ENCODE assay signal across 11 cellular contexts in genomic region chr14:73242274-73242960, GRCh38. TPM values are rescaled to one million over a fixed set of nuclear protein-coding genes. Genes with fewer than 3 reads are reported as not detected.
DNase-seq lines count a peak whose midpoint lies in the region; ATAC-seq and TF ChIP-seq lines count a peak whose summit lies in the region.
"Had no signal": no experiment of that assay in that cellular context is flagged by ENCODE, and none has a peak within 500 bp of the region (broad histone marks: within the 10 kb centered on the region; RNA-seq: fewer than 3 reads in every experiment).

No MANE protein-coding gene starts in this region.

- TF ChIP-seq CTCF in GM12865 (IDR thresholded peaks at IDR 0.05; ENCODE audit: insufficient read depth, low read depth, low read length, missing control alignments) (no peak), NB4 (IDR thresholded peaks at IDR 0.05; ENCODE audit: low read depth, low read length) (no peak), fibroblast of lung (conservative IDR thresholded peaks at IDR 0.05 in 1 of 2, IDR thresholded peaks at IDR 0.05 in 1 of 2; ENCODE audit: low read depth in 1 of 2, low read length in 2 of 2) (no peak), spleen (IDR thresholded peaks at IDR 0.05 in 8 of 11, conservative IDR thresholded peaks at IDR 0.05 in 3 of 11) (no peak)

- ATAC-seq in GM18909 (IDR thresholded peaks at IDR 0.05; ENCODE audit: poor library complexity, unreplicated experiment) (no peak), HG02763 (IDR thresholded peaks at IDR 0.05; ENCODE audit: unreplicated experiment) (no peak)

- 36 to 47% (median 45%) methylated on average over 8 of the region's 8 CpGs for WGBS in spleen, 5 donors

- TF ChIP-seq POLR2A in NB4 (IDR thresholded peaks at IDR 0.05; ENCODE audit: extremely low read depth, insufficient read length), result no peak
- TF ChIP-seq POLR2A in spleen (IDR thresholded peaks at IDR 0.05), result no peak

- H2AFZ ChIP-seq in fibroblast of lung (ENCODE audit: low read length), result peak overlapping the region; percentile 35

- H3K36me3 ChIP-seq in fibroblast of lung (ENCODE audit: control insufficient read depth, insufficient read depth, low read length) (no peaks in the 10 kb centered on the region), spleen (peaks cover 0 to 7% (median 0%) of the 10 kb centered on the region in 6 donors)

- peak overlapping the region; percentile 69 for H3K4me2 ChIP-seq in fibroblast of lung (ENCODE audit: extremely low read depth, insufficient read depth, low read length)
- H3K4me2 ChIP-seq: KMS-11 had no signal

- H3K9ac ChIP-seq in fibroblast of lung (ENCODE audit: insufficient read depth, low read length), result no peak overlapping the region
- H3K9ac ChIP-seq: KMS-11 had no signal

- H3K27me3 ChIP-seq in fibroblast of lung (ENCODE audit: control insufficient read depth, insufficient read depth, low read length) (no peaks in the 10 kb centered on the region), spleen (replicated peaks in 1 of 7) (peaks cover 0 to 95% (median 42%) of the 10 kb centered on the region in 7 donors)

- peak; percentile 80 for DNase-seq in GM12865 (ENCODE audit: low read depth)
- peak; percentile 43 for DNase-seq in NB4 (ENCODE audit: low read depth)
- peak in 1 of 2 donors; percentile 51 for DNase-seq in fibroblast of lung (ENCODE audit: low read depth in 2 of 2)
- no peak for DNase-seq in spleen
- no peak for DNase-seq in NCI-H748 (lab: John Stamatoyannopoulos, UW; ENCODE audit: unreplicated experiment)
- DNase-seq in islet precursor cell, result no peak
- DNase-seq: NCI-H69, T-helper 9 cell had no signal

- H3K9me3 ChIP-seq in fibroblast of lung (ENCODE audit: control insufficient read depth, insufficient read depth, low read depth, low read length), result no peaks in the 10 kb centered on the region
- H3K9me3 ChIP-seq in spleen, result no peaks in the 10 kb centered on the region

- peak overlapping the region; percentile 1; the same call in 1 of the 2 replicates for H3K4me3 ChIP-seq in GM12865 (ENCODE audit: low read depth, low read length)
- no peak overlapping the region for H3K4me3 ChIP-seq in NB4 (ENCODE audit: low read depth, low read length)
- peak overlapping the region in 2 of 4 experiments; percentile 19 to 34 for H3K4me3 ChIP-seq in fibroblast of lung (replicated peaks in 1 of 4; ENCODE audit: control extremely low read depth in 1 of 4, insufficient read depth in 1 of 4, low read depth in 3 of 4, low read length in 4 of 4)
- H3K4me3 ChIP-seq in spleen, result peak overlapping the region in 2 of 8 donors; percentile 17 to 73

- peaks cover 11% of the 10 kb centered on the region for H3K4me1 ChIP-seq in fibroblast of lung (ENCODE audit: control insufficient read depth, extremely low read depth, insufficient read depth, low read length)
- peaks cover 28 to 98% (median 86%) of the 10 kb centered on the region in 6 donors for H3K4me1 ChIP-seq in spleen

- H3K27ac ChIP-seq in fibroblast of lung (ENCODE audit: insufficient read depth, low read length), result no peak overlapping the region
- peak overlapping the region in 6 of 8 donors; percentile 24 to 63 (median 53) for H3K27ac ChIP-seq in spleen
- H3K27ac ChIP-seq: KMS-11 had no signal

- no peaks in the 10 kb centered on the region for H3K79me2 ChIP-seq in fibroblast of lung (ENCODE audit: control insufficient read depth, insufficient read depth, low read length)

- intact Hi-C loops in spleen (cut with DNase I; ENCODE audit: low total_unique reads), result no loop called here

- no peaks in the 10 kb centered on the region for H4K20me1 ChIP-seq in fibroblast of lung (ENCODE audit: control insufficient read depth, extremely low read depth, insufficient read depth, low read length)

RNA-seq across cellular contexts. Expression of gene PAPLN, which starts 5.1 kb away (rescaled TPM):
- total RNA-seq in fibroblast of lung, result 6.9 and 9.5 TPM in 2 replicates
- 1.3 and 1.4 TPM in 2 replicates for polyA plus RNA-seq in fibroblast of lung
- polyA plus RNA-seq in fibroblast of lung (2012), result 1.2 and 1.4 TPM in 2 replicates
- 0.86 and 1.1 TPM in 2 replicates for polyA minus RNA-seq in fibroblast of lung (ENCODE audit: low replicate concordance)
- 10 to 100 TPM; 25.7 to 57.2 (median 49.3) TPM for total RNA-seq in spleen
- polyA plus RNA-seq in spleen, result 10 to 100 TPM; 20.3 to 24.4 (median 21.7) TPM

Comparison
In these comparisons a context has a peak if more than half of its experiments do, and no peak if none do; other contexts are left out.
1. DNase-seq: peak in GM12865 (single experiment) and NB4 (single experiment); none in spleen (single experiment), NCI-H748 (single experiment) and islet precursor cell (single experiment).